Comparison of ENCODE assay signal across 1 cellular context in the genomic region with DNA sequence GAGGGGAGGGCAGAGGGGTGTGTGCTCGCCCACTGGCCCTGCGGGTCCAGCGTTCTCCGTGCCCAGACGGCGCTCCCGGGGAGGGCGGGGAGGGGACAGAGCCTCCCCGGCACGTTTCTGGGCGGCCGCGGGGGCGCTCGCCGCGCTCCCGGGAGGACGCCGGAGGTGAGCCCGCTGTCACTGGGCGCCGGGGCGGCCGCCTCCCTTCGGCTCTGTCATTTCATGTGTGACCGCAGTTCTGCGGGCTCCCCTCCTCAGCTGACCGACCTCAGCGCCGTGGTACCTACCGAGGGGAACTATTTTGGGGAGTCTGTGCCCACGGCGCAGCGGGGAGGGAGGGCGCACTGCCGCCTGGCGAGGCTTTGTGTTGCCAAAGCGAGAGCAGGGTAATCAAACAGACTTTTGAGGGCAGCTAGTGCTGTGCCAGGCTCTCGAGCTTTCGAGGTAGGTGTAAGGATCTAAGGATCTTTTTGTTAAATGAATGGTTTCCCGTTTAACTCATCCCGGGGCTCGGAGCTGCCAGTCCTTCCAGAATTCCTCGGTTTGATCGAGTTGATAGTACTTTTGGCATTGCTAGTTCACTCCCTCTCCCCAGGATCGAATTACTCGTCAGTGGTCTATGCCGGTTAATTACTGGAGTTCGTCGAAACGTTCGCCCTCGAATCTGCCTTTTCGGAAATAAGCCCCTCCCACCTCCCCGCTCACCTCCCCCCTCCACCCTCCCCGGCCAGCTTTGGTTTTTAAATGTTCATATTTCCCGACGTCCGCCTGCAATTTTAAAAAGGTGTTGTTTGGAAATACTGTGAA.
TF ChIP-seq lines count a peak whose summit lies in the region.

No MANE protein-coding gene starts in this region.

TF ChIP-seq in HepG2, 621 proteins besides CTCF, POLR2A, EP300 and RAD21 (continued from another document):
- TF ChIP-seq, protein P1, sequence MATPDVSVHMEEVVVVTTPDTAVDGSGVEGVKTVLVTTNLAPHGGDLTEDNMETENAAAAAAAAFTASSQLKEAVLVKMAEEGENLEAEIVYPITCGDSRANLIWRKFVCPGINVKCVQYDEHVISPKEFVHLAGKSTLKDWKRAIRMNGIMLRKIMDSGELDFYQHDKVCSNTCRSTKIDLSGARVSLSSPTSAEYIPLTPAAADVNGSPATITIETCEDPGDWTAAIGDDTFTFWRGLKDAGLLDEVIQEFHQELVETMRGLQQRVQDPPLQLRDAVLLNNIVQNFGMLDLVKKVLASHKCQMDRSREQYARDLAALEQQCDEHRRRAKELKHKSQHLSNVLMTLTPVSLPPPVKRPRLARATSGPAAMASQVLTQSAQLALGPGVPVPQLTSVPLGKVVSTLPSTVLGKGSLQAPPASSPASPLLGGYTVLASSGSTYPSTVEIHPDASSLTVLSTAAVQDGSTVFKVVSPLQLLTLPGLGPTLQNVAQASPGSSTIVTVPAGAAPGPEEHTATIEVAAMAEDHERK (CRISPR knock-in tag; IDR thresholded peaks at IDR 0.05; ENCODE audit: low read depth): no peak
- TF ChIP-seq ZNF274 (CRISPR knock-in tag; IDR thresholded peaks at IDR 0.05): no peak
- no peak for TF ChIP-seq ATF1 (CRISPR knock-in tag; IDR thresholded peaks at IDR 0.05)
- TF ChIP-seq TAF1 (CRISPR knock-in tag; IDR thresholded peaks at IDR 0.05): peak; percentile 58
- no peak for TF ChIP-seq POLR2AphosphoS2 (IDR thresholded peaks at IDR 0.05; ENCODE audit: low read depth, low read length)
- TF ChIP-seq ZNF430 (CRISPR knock-in tag; IDR thresholded peaks at IDR 0.05): no peak
- TF ChIP-seq ZNF629 (CRISPR knock-in tag; conservative IDR thresholded peaks at IDR 0.05): no peak
- no peak for TF ChIP-seq MED13 (CRISPR knock-in tag; IDR thresholded peaks at IDR 0.05)
- TF ChIP-seq REPIN1 (CRISPR knock-in tag; IDR thresholded peaks at IDR 0.05; ENCODE audit: borderline replicate concordance, low read depth): no peak
- no peak for TF ChIP-seq FOXA1 (IDR thresholded peaks at IDR 0.05)
- TF ChIP-seq FOXA1 (CRISPR knock-in tag; IDR thresholded peaks at IDR 0.05): peak; percentile 12; the same call in 1 of the 2 replicates
- no peak for TF ChIP-seq GPN1 (CRISPR knock-in tag; IDR thresholded peaks at IDR 0.05; ENCODE audit: borderline replicate concordance)
- TF ChIP-seq, protein P2, sequence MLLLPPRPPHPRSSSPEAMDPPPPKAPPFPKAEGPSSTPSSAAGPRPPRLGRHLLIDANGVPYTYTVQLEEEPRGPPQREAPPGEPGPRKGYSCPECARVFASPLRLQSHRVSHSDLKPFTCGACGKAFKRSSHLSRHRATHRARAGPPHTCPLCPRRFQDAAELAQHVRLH (CRISPR knock-in tag; IDR thresholded peaks at IDR 0.05; ENCODE audit: borderline replicate concordance, low read depth): no peak
